ENCODE assay signal across 16 cellular contexts in genomic region chr2:9820020-9820973, GRCh38. TPM values are rescaled to one million over a fixed set of nuclear protein-coding genes. Genes with fewer than 3 reads are reported as not detected.
DNase-seq lines count a peak whose midpoint lies in the region; ATAC-seq and TF ChIP-seq lines count a peak whose summit lies in the region.
"Had no signal": no experiment of that assay in that cellular context is flagged by ENCODE, and none has a peak within 500 bp of the region (broad histone marks: within the 10 kb centered on the region; RNA-seq: fewer than 3 reads in every experiment).

No MANE protein-coding gene starts in this region.

- intact Hi-C loops in sciatic nerve (cut with DNase I), result no loop called here

- no peak overlapping the region for H3K4me3 ChIP-seq in RWPE2 (ENCODE audit: severe bottlenecking)

- DNase-seq in H4 (ENCODE audit: low spot score) (peak; percentile 26), RWPE2 (ENCODE audit: low spot score) (peak; percentile 47), fibroblast of peridontal ligament (ENCODE audit: extremely low read depth) (peak; percentile 32), sciatic nerve (ENCODE audit: low spot score) (no peak), amygdala (lab: John Stamatoyannopoulos, UW) (no peak), immature natural killer cell (no peak), UCSD-AML1 (lab: John Stamatoyannopoulos, UW; ENCODE audit: unreplicated experiment) (no peak)
- DNase-seq: activated CD4-positive, alpha-beta T cell treated with anti-CD3 and anti-CD28 coated beads for 1 hour; glutamatergic neuron; midbrain; NCI-H1092 treated with DMSO at 0.1 percent for 48 hours; NCI-H524 treated with DMSO at 0.1 percent for 48 hours; SIG-M5 had no signal

- peaks cover 5% of the 10 kb centered on the region for H3K4me1 ChIP-seq in RWPE2 (ENCODE audit: insufficient read depth, poor library complexity, severe bottlenecking)

- no peak for TF ChIP-seq CTCF in RWPE2 (IDR thresholded peaks at IDR 0.05; ENCODE audit: poor library complexity, severe bottlenecking)

- H3K36me3 Mint-ChIP-seq in immature natural killer cell, result no peaks in the 10 kb centered on the region
- H3K36me3 Mint-ChIP-seq in stimulated activated memory B cell treated with anti-CD40 and anti-IgM and Interleukin-4, amounts not matched to agents 10 μg/mL and 1 μg/mL and 100 μg/mL, for 72 hours, result no peaks in the 10 kb centered on the region
- H3K36me3 Mint-ChIP-seq: type B pancreatic cell had no signal

- no peak overlapping the region for H3K4me3 Mint-ChIP-seq in immature natural killer cell
- no peak overlapping the region for H3K4me3 Mint-ChIP-seq in stimulated activated memory B cell treated with anti-CD40 and anti-IgM and Interleukin-4, amounts not matched to agents 10 μg/mL and 1 μg/mL and 100 μg/mL, for 72 hours
- H3K4me3 Mint-ChIP-seq: type B pancreatic cell had no signal

- H3K9me3 Mint-ChIP-seq in immature natural killer cell, result no peaks in the 10 kb centered on the region
- no peaks in the 10 kb centered on the region for H3K9me3 Mint-ChIP-seq in stimulated activated memory B cell treated with anti-CD40 and anti-IgM and Interleukin-4, amounts not matched to agents 10 μg/mL and 1 μg/mL and 100 μg/mL, for 72 hours
- H3K9me3 Mint-ChIP-seq: type B pancreatic cell had no signal

- H3K27me3 Mint-ChIP-seq in immature natural killer cell (ENCODE audit: low read depth in 3 of 3), result peaks cover 1 to 5% (median 3%) of the 10 kb centered on the region in 3 donors
- peaks cover 12% of the 10 kb centered on the region for H3K27me3 Mint-ChIP-seq in stimulated activated memory B cell treated with anti-CD40 and anti-IgM and Interleukin-4, amounts not matched to agents 10 μg/mL and 1 μg/mL and 100 μg/mL, for 72 hours
- H3K27me3 Mint-ChIP-seq: type B pancreatic cell had no signal

- no peaks in the 10 kb centered on the region for H3K36me3 ChIP-seq in RWPE2 (ENCODE audit: low read depth)

- H3K27me3 ChIP-seq in RWPE2 (ENCODE audit: insufficient read depth, poor library complexity, severe bottlenecking), result no peaks in the 10 kb centered on the region

- no peak overlapping the region for H3K27ac ChIP-seq in RWPE2 (ENCODE audit: poor library complexity, severe bottlenecking)
- H3K27ac ChIP-seq: HL-60 had no signal

- H3K4me1 Mint-ChIP-seq in immature natural killer cell, result peaks cover 0 to 8% of the 10 kb centered on the region in 2 donors
- no peaks in the 10 kb centered on the region for H3K4me1 Mint-ChIP-seq in stimulated activated memory B cell treated with anti-CD40 and anti-IgM and Interleukin-4, amounts not matched to agents 10 μg/mL and 1 μg/mL and 100 μg/mL, for 72 hours

- no peak overlapping the region for H3K27ac Mint-ChIP-seq in immature natural killer cell
- no peak overlapping the region for H3K27ac Mint-ChIP-seq in stimulated activated memory B cell treated with anti-CD40 and anti-IgM and Interleukin-4, amounts not matched to agents 10 μg/mL and 1 μg/mL and 100 μg/mL, for 72 hours
- H3K27ac Mint-ChIP-seq: type B pancreatic cell had no signal

- H3K9me3 ChIP-seq in RWPE2 (ENCODE audit: severe bottlenecking), result no peaks in the 10 kb centered on the region

- ATAC-seq in RWPE2 (ENCODE audit: low read depth), result peak; percentile 80
- peak; percentile 73 for ATAC-seq in sciatic nerve
- ATAC-seq in stimulated activated memory B cell treated with anti-CD40 and anti-IgM and Interleukin-4, amounts not matched to agents 10 μg/mL and 1 μg/mL and 100 μg/mL, for 72 hours, result no peak

RNA-seq across cellular contexts. Expression of gene TAF1B, which starts 23.0 kb away (rescaled TPM):
- total RNA-seq in H4 (2014; rRNA removed; shearing (Covaris generic)), result 14.8 and 28.4 TPM in 2 replicates
- 26.1 TPM for total RNA-seq in sciatic nerve
- 10 to 100 TPM in 2 of 3 donors, 1 to 10 TPM in 1; 8.7 to 21.8 (median 10.2) TPM for polyA plus RNA-seq in immature natural killer cell

Comparison
In these comparisons a context has a peak if more than half of its experiments do, and no peak if none do; other contexts are left out.
1. DNase-seq: peak in H4 (single experiment), RWPE2 (single experiment) and fibroblast of peridontal ligament (single experiment); none in sciatic nerve (single experiment), amygdala (0 of 56), immature natural killer cell (0 of 3) and UCSD-AML1 (single experiment).